In the genomic region with DNA sequence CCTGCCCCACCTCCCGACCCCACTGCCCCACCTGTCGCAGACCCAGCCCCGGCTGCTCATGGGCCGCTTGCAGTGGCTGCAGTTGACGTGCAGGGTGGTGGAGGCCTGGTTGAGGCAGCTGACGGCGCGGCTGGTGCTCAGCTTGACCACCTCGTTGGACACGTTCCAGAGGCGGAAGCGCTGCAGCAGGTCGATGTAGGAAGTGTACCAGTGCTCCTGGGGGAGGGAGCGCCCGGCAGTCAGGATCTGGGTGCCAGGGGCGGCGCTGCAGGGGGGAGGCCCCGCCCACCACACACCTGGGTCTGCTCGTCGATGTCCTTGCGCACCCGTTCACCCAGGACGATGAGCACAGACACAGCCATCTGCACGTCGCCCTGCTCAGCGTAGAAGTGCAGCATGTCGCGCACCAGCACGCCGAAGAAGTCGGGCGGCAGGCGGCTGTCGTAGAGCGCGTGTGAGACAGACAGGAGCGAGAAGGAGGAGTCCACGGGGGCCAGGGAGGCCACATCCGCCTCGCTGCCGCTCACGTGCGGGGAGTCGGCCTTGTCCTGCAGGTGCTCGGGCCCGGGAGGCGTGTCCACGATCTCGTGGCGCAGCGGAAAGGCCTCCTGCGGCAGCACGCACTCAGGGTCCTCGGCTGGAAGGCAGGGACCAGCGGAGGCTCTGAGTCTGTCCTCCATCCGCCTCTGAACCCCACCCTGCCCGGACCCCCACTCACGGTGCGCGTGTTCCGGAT, we compare ENCODE assay signal across 1 cellular context.
A peak's percentile ranks its signal among the peaks of the same experiment; 100 is the strongest.
TF ChIP-seq lines count a peak whose summit lies in the region.

No MANE protein-coding gene starts in this region.

TF ChIP-seq in HEK293, 187 proteins besides CTCF, POLR2A, EP300 and RAD21 (continued from another document):
- 0 out of 2 replicates have a peak, but pooled peaks have one; percentile 9 for TF ChIP-seq ZNF398 (tag by site-specific recombination; IDR thresholded peaks at IDR 0.05)
- no peak for TF ChIP-seq TRIM28 (IDR thresholded peaks at IDR 0.05; ENCODE audit: borderline replicate concordance, low read length)
- TF ChIP-seq, protein P1, sequence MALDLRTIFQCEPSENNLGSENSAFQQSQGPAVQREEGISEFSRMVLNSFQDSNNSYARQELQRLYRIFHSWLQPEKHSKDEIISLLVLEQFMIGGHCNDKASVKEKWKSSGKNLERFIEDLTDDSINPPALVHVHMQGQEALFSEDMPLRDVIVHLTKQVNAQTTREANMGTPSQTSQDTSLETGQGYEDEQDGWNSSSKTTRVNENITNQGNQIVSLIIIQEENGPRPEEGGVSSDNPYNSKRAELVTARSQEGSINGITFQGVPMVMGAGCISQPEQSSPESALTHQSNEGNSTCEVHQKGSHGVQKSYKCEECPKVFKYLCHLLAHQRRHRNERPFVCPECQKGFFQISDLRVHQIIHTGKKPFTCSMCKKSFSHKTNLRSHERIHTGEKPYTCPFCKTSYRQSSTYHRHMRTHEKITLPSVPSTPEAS (tag by site-specific recombination; IDR thresholded peaks at IDR 0.05): no peak
- TF ChIP-seq ZNF248 (tag by site-specific recombination; IDR thresholded peaks at IDR 0.05): no peak
- TF ChIP-seq, protein P2, sequence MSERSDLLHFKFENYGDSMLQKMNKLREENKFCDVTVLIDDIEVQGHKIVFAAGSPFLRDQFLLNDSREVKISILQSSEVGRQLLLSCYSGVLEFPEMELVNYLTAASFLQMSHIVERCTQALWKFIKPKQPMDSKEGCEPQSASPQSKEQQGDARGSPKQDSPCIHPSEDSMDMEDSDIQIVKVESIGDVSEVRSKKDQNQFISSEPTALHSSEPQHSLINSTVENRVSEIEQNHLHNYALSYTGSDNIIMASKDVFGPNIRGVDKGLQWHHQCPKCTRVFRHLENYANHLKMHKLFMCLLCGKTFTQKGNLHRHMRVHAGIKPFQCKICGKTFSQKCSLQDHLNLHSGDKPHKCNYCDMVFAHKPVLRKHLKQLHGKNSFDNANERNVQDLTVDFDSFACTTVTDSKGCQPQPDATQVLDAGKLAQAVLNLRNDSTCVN (tag by site-specific recombination; optimal IDR thresholded peaks at IDR 0.05): no peak
- 0 out of 2 replicates have a peak, but pooled peaks have one; percentile 58 for TF ChIP-seq PBX3 (CRISPR knock-in tag; IDR thresholded peaks at IDR 0.05)
- TF ChIP-seq ZNF777 (tag by site-specific recombination; IDR thresholded peaks at IDR 0.05; ENCODE audit: borderline replicate concordance): no peak
- TF ChIP-seq ZNF792 (tag by site-specific recombination; IDR thresholded peaks at IDR 0.05): no peak
- peak; percentile 40 for TF ChIP-seq KLF9 (tag by site-specific recombination; IDR thresholded peaks at IDR 0.05; ENCODE audit: low read depth)
- no peak for TF ChIP-seq GLI2 (tag by site-specific recombination; IDR thresholded peaks at IDR 0.05; ENCODE audit: borderline replicate concordance, low read depth)
- TF ChIP-seq AEBP2 (tag by site-specific recombination; IDR thresholded peaks at IDR 0.05; ENCODE audit: borderline replicate concordance): no peak
- no peak for TF ChIP-seq ZNF133 (tag by site-specific recombination; IDR thresholded peaks at IDR 0.05)
- TF ChIP-seq, protein P3, sequence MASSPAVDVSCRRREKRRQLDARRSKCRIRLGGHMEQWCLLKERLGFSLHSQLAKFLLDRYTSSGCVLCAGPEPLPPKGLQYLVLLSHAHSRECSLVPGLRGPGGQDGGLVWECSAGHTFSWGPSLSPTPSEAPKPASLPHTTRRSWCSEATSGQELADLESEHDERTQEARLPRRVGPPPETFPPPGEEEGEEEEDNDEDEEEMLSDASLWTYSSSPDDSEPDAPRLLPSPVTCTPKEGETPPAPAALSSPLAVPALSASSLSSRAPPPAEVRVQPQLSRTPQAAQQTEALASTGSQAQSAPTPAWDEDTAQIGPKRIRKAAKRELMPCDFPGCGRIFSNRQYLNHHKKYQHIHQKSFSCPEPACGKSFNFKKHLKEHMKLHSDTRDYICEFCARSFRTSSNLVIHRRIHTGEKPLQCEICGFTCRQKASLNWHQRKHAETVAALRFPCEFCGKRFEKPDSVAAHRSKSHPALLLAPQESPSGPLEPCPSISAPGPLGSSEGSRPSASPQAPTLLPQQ (tag by site-specific recombination; IDR thresholded peaks at IDR 0.05): no peak
- no peak for TF ChIP-seq ZNF529 (tag by site-specific recombination; IDR thresholded peaks at IDR 0.05; ENCODE audit: insufficient replicate concordance)
- TF ChIP-seq ZBTB20 (tag by site-specific recombination; IDR thresholded peaks at IDR 0.05): no peak
- no peak for TF ChIP-seq TSHZ1 (tag by site-specific recombination; IDR thresholded peaks at IDR 0.05; ENCODE audit: borderline replicate concordance)
